1 cellular context compared by ENCODE assay signal in genomic region chr3:32709346-32709745, GRCh38.
TF ChIP-seq lines count a peak whose summit lies in the region.

No MANE protein-coding gene starts in this region.

TF ChIP-seq in K562, 482 proteins besides CTCF, POLR2A, EP300 and RAD21 (continued from another document):
- TF ChIP-seq ZNF668 (CRISPR knock-in tag; IDR thresholded peaks at IDR 0.05) (no peak), HDAC8 (tag; IDR thresholded peaks at IDR 0.05) (no peak), RHOXF2B (CRISPR knock-in tag; conservative IDR thresholded peaks at IDR 0.05) (no peak), ZNF165 (CRISPR knock-in tag; IDR thresholded peaks at IDR 0.05; ENCODE audit: borderline replicate concordance) (no peak), MBD2 (IDR thresholded peaks at IDR 0.05; ENCODE audit: borderline replicate concordance, low read depth) (peak; percentile 60)
